ENCODE assay signal across 8 cellular contexts in the genomic region with DNA sequence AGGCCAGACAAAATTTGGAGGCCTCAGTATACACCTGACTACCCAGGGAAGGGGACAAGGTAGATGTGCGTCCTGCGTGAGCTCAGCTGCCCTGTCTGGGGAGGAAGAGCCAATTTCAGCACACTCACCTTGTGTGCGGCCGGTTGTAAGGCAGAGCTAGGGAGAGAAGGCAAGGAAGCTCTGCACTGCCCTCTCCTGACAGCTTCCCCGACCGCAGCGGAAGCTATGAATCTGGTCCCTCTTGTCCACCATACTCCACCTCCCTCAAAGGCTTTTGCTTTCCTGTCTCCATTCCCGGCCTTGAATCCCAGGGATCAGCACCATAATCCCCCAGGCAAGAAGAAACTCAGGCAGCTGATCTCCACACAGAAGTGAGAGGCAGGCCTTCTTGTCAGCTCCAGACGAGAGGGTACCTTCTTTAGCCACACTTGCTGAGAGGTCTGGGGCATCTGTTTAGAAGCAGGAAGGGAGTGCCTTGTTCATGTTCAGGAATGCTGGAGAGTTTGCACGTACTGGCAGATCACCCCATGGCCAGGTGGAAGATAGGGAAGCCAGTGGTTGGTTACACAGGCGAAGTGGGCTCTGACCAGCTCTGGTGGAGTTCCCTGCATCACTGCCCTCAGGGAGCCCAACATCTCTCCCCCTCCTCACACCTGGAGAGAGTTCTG.
DNase-seq lines count a peak whose midpoint lies in the region; ATAC-seq, FAIRE-seq and TF ChIP-seq lines count a peak whose summit lies in the region.

No MANE protein-coding gene starts in this region.

- DNase-seq in COLO668 (lab: John Stamatoyannopoulos, UW; ENCODE audit: unreplicated experiment) (peak; percentile 17), GM19238 (ENCODE audit: insufficient read length, low spot score) (peak; percentile 32), cardiac septum (ENCODE audit: low spot score) (peak; percentile 67), posterior cingulate gyrus (peak; percentile 49 to 96 (median 74)), RCC 7860 (ENCODE audit: low spot score) (no peak)
- no peak for DNase-seq in activated naive CD8-positive, alpha-beta T cell treated with anti-CD3 and anti-CD28 coated beads, Interleukin-2, amount 10 ng/mL, durations not matched to agents 7 days and 5 days
- no peak for DNase-seq in activated T-helper 2 cell treated with anti-CD3 and anti-CD28 coated beads, Interferon-gamma antibody, Interleukin-2, Interleukin-4, amounts not matched to agents 10 μg/mL and 5 μg/mL and 100 μg/mL, durations not matched to agents 14 hours and 24 hours and 36 hours (ENCODE audit: low spot score)

- ATAC-seq in activated naive CD8-positive, alpha-beta T cell treated with anti-CD3 and anti-CD28 coated beads, Interleukin-2, amount 10 ng/mL, durations not matched to agents 7 days and 5 days (ENCODE audit: low read depth), result peak; percentile 51

- POLR2A ChIA-PET in activated naive CD8-positive, alpha-beta T cell treated with anti-CD3 and anti-CD28 coated beads, Interleukin-2, amount 10 ng/mL, durations not matched to agents 7 days and 5 days (lab: Charles Lee), result no interaction called here

- H3K36me3 Mint-ChIP-seq in activated naive CD8-positive, alpha-beta T cell treated with anti-CD3 and anti-CD28 coated beads, Interleukin-2, amount 10 ng/mL, durations not matched to agents 7 days and 5 days, result no peaks in the 10 kb centered on the region
- H3K36me3 Mint-ChIP-seq in activated T-helper 2 cell treated with anti-CD3 and anti-CD28 coated beads, Interferon-gamma antibody, Interleukin-2, Interleukin-4, amounts not matched to agents 10 μg/mL and 5 μg/mL and 100 μg/mL, durations not matched to agents 14 hours and 24 hours and 36 hours (ENCODE audit: low read depth), result no peaks in the 10 kb centered on the region

- no peak overlapping the region for H3K4me3 Mint-ChIP-seq in activated naive CD8-positive, alpha-beta T cell treated with anti-CD3 and anti-CD28 coated beads, Interleukin-2, amount 10 ng/mL, durations not matched to agents 7 days and 5 days
- H3K4me3 Mint-ChIP-seq in activated T-helper 2 cell treated with anti-CD3 and anti-CD28 coated beads, Interferon-gamma antibody, Interleukin-2, Interleukin-4, amounts not matched to agents 10 μg/mL and 5 μg/mL and 100 μg/mL, durations not matched to agents 14 hours and 24 hours and 36 hours (ENCODE audit: low read depth), result no peak overlapping the region

- intact Hi-C loops in cardiac septum (cut with DNase I) (loop anchor here (2.0 kb wide), 1 partner anchor 343 kb away; no protein-coding TSS in a partner anchor), posterior cingulate gyrus (cut with DNase I) (loop anchor here (5.0 kb wide), 1 partner anchor 341 kb away; no protein-coding TSS in a partner anchor)
- intact Hi-C loops in activated T-helper 2 cell treated with anti-CD3 and anti-CD28 coated beads, Interferon-gamma antibody, Interleukin-2, Interleukin-4, amounts not matched to agents 10 μg/mL and 5 μg/mL and 100 μg/mL, durations not matched to agents 14 hours and 24 hours and 36 hours (cut with micrococcal nuclease), result no loop called here

- no peak overlapping the region for H3K27ac Mint-ChIP-seq in activated naive CD8-positive, alpha-beta T cell treated with anti-CD3 and anti-CD28 coated beads, Interleukin-2, amount 10 ng/mL, durations not matched to agents 7 days and 5 days
- no peak overlapping the region for H3K27ac Mint-ChIP-seq in activated T-helper 2 cell treated with anti-CD3 and anti-CD28 coated beads, Interferon-gamma antibody, Interleukin-2, Interleukin-4, amounts not matched to agents 10 μg/mL and 5 μg/mL and 100 μg/mL, durations not matched to agents 14 hours and 24 hours and 36 hours

- FAIRE-seq in RCC 7860 (lab: Jason Lieb, UNC), result no peak

- H3K27me3 Mint-ChIP-seq in activated naive CD8-positive, alpha-beta T cell treated with anti-CD3 and anti-CD28 coated beads, Interleukin-2, amount 10 ng/mL, durations not matched to agents 7 days and 5 days, result peaks cover 13% of the 10 kb centered on the region
- no peaks in the 10 kb centered on the region for H3K27me3 Mint-ChIP-seq in activated T-helper 2 cell treated with anti-CD3 and anti-CD28 coated beads, Interferon-gamma antibody, Interleukin-2, Interleukin-4, amounts not matched to agents 10 μg/mL and 5 μg/mL and 100 μg/mL, durations not matched to agents 14 hours and 24 hours and 36 hours (ENCODE audit: low read depth)

- peak; percentile 70 for TF ChIP-seq CTCF in LNCAP (IDR thresholded peaks at IDR 0.05)

- H3K9me3 Mint-ChIP-seq in activated naive CD8-positive, alpha-beta T cell treated with anti-CD3 and anti-CD28 coated beads, Interleukin-2, amount 10 ng/mL, durations not matched to agents 7 days and 5 days, result no peaks in the 10 kb centered on the region
- no peaks in the 10 kb centered on the region for H3K9me3 Mint-ChIP-seq in activated T-helper 2 cell treated with anti-CD3 and anti-CD28 coated beads, Interferon-gamma antibody, Interleukin-2, Interleukin-4, amounts not matched to agents 10 μg/mL and 5 μg/mL and 100 μg/mL, durations not matched to agents 14 hours and 24 hours and 36 hours

- peaks cover 3% of the 10 kb centered on the region for H3K4me1 Mint-ChIP-seq in activated naive CD8-positive, alpha-beta T cell treated with anti-CD3 and anti-CD28 coated beads, Interleukin-2, amount 10 ng/mL, durations not matched to agents 7 days and 5 days
- no peaks in the 10 kb centered on the region for H3K4me1 Mint-ChIP-seq in activated T-helper 2 cell treated with anti-CD3 and anti-CD28 coated beads, Interferon-gamma antibody, Interleukin-2, Interleukin-4, amounts not matched to agents 10 μg/mL and 5 μg/mL and 100 μg/mL, durations not matched to agents 14 hours and 24 hours and 36 hours (ENCODE audit: low read depth)

Comparison
In these comparisons a context has a peak if more than half of its experiments do, and no peak if none do; other contexts are left out.
1. DNase-seq: peak in COLO668 (single experiment), GM19238 (single experiment), cardiac septum (single experiment) and posterior cingulate gyrus (10 of 10); none in activated naive CD8-positive, alpha-beta T cell treated with anti-CD3 and anti-CD28 coated beads, Interleukin-2, amount 10 ng/mL, durations not matched to agents 7 days and 5 days (single experiment), RCC 7860 (single experiment) and activated T-helper 2 cell treated with anti-CD3 and anti-CD28 coated beads, Interferon-gamma antibody, Interleukin-2, Interleukin-4, amounts not matched to agents 10 μg/mL and 5 μg/mL and 100 μg/mL, durations not matched to agents 14 hours and 24 hours and 36 hours (single experiment).